In the genomic region with DNA sequence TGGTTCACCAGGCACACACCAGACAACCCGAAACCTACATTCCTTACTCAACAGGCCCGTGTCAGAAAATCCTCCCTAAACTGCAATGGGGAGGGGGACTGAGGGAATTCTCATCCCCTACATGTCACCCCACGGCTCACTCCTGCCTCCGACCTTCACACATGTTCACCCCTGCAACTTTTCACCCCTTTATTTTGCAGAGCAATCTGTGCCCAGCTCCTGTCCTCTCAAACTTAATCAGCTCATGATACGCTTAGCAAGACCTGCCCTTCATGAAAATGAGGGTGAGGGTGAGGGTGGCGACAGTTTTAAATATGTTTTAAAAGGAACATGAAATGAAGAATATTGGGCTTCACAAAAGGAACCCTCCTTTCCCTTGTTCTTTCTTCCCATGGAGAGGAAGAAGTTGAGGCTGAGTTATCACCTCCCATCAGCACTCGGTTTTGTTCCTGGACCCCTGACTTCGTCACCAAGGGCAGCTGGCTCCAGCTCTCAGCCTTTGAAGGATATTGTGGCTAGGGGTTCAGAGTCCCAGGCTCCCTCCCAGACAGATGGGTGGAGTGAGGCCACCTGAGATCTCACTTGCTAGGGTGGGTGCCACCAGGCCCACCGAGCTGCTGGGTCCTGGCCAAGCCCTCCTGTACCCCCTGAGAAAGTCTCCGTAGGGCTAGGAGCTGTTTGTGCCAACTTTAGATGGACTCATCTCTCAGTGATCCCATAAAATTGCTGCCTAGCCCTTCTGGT, we compare ENCODE assay signal across 7 cellular contexts. TPM values are rescaled to one million over a fixed set of nuclear protein-coding genes. Genes with fewer than 3 reads are reported as not detected.
A peak's percentile ranks its signal among the peaks of the same experiment; 100 is the strongest.
DNase-seq lines count a peak whose midpoint lies in the region; ATAC-seq, FAIRE-seq and TF ChIP-seq lines count a peak whose summit lies in the region.

No MANE protein-coding gene starts in this region.

- H3K9me3 ChIP-seq in ES-I3 (ENCODE audit: control insufficient read depth, insufficient read depth, low read length) (no peaks in the 10 kb centered on the region), IMR-90 (ENCODE audit: control insufficient read depth, insufficient read depth, low read length) (no peaks in the 10 kb centered on the region; the same call in 1 of the 2 replicates), small intestine (ENCODE audit: control insufficient read depth, low read depth) (no peaks in the 10 kb centered on the region)
- no peaks in the 10 kb centered on the region for H3K9me3 ChIP-seq in effector memory CD4-positive, alpha-beta T cell (ENCODE audit: control insufficient read depth, low read length)

- H2BK5ac ChIP-seq in IMR-90 (ENCODE audit: low read depth, low read length, poor library complexity, severe bottlenecking) = no peak overlapping the region

- no peak overlapping the region for H2BK15ac ChIP-seq in IMR-90 (ENCODE audit: low read depth, low read length)

- no peak for DNase-seq in IMR-90
- DNase-seq in effector memory CD4-positive, alpha-beta T cell = no peak
- no peak for DNase-seq in small intestine
- DNase-seq in OCI-M2 (lab: John Stamatoyannopoulos, UW; ENCODE audit: unreplicated experiment) = no peak
- DNase-seq in NCI-H524 treated with DMSO at 0.1 percent for 48 hours (lab: John Stamatoyannopoulos, UW) = no peak
- DNase-seq in A172 (ENCODE audit: low spot score) = no peak

- no peak overlapping the region for H3K4me2 ChIP-seq in IMR-90 (ENCODE audit: low read depth, low read length)

- H3K27ac ChIP-seq in IMR-90 (ENCODE audit: insufficient read depth, low read length) = no peak overlapping the region
- H3K27ac ChIP-seq in effector memory CD4-positive, alpha-beta T cell (ENCODE audit: insufficient read depth, low read length, poor library complexity, severe bottlenecking) = peak overlapping the region; percentile 80
- H3K27ac ChIP-seq in small intestine (ENCODE audit: low read depth in 1 of 2, low read length in 1 of 2) = peak overlapping the region; percentile 14 to 65

- no peak overlapping the region for H2AK5ac ChIP-seq in IMR-90 (ENCODE audit: low read depth, low read length)

- H4K91ac ChIP-seq in IMR-90 (ENCODE audit: insufficient read depth, low read depth, low read length) = no peak overlapping the region

- H3K4me3 ChIP-seq in IMR-90 (ENCODE audit: insufficient read depth, low read depth, low read length) (no peak overlapping the region), small intestine (ENCODE audit: low read depth in 1 of 2, low read length in 2 of 2) (no peak overlapping the region)
- H3K4me3 ChIP-seq in effector memory CD4-positive, alpha-beta T cell (ENCODE audit: insufficient read depth, low read depth, low read length, poor library complexity, severe bottlenecking) = peak overlapping the region; percentile 49

- FAIRE-seq in small intestine (lab: Jason Lieb, UNC) = no peak

- 62% methylated on average over 2 of the region's 10 CpGs; no CpG with 5 or more reads in 1 of the 2 experiments for WGBS in IMR-90 (ENCODE audit: extremely low coverage in 2 of 2, insufficient read length in 1 of 2), 2 experiments
- WGBS in small intestine, 3 donors = 71 to 73% (median 72%) methylated on average over 10 of the region's 10 CpGs

- no peaks in the 10 kb centered on the region for H3K79me1 ChIP-seq in IMR-90 (ENCODE audit: low read depth in 1 of 2, low read length in 2 of 2)

- POLR2A ChIA-PET in IMR-90 (lab: Charles Lee; ENCODE audit: unreplicated experiment) = no interaction called here

- CTCF ChIA-PET in IMR-90 (lab: Yijun Ruan, JAX) = no interaction called here

- H2BK120ac ChIP-seq in IMR-90 (ENCODE audit: low read depth, low read length) = no peak overlapping the region

- H4K8ac ChIP-seq in IMR-90 (ENCODE audit: low read depth in 2 of 2, low read length in 2 of 2) = no peak overlapping the region

- no peaks in the 10 kb centered on the region; the same call in 1 of the 2 replicates for H3K27me3 ChIP-seq in IMR-90 (ENCODE audit: control insufficient read depth, insufficient read depth, low read length)
- H3K27me3 ChIP-seq in effector memory CD4-positive, alpha-beta T cell (replicated peaks; ENCODE audit: control insufficient read depth, insufficient read depth, low read length, poor library complexity, severe bottlenecking) = no peaks in the 10 kb centered on the region
- H3K27me3 ChIP-seq in small intestine (ENCODE audit: control insufficient read depth in 2 of 2, insufficient read depth in 2 of 2, low read length in 2 of 2) = no peaks in the 10 kb centered on the region

- BruUV-seq in IMR-90 (replicated peaks; lab: Mats Ljungman, UMichigan) = no TSS peak

- peak overlapping the region; percentile 34 for H2AFZ ChIP-seq in IMR-90 (replicated peaks; ENCODE audit: low read length, poor library complexity)

- no peak for ATAC-seq in IMR-90 (ENCODE audit: low read depth)

- no peaks in the 10 kb centered on the region for H3K36me3 ChIP-seq in ES-I3 (ENCODE audit: insufficient read depth, low read length)
- H3K36me3 ChIP-seq in IMR-90 (ENCODE audit: control insufficient read depth, insufficient read depth, low read length) = no peaks in the 10 kb centered on the region
- H3K36me3 ChIP-seq in effector memory CD4-positive, alpha-beta T cell (ENCODE audit: control insufficient read depth, insufficient read depth, low read length) = peaks cover 13% of the 10 kb centered on the region
- H3K36me3 ChIP-seq in small intestine (ENCODE audit: control insufficient read depth in 2 of 2, insufficient read depth in 2 of 2, low read length in 2 of 2) = no peaks in the 10 kb centered on the region

- no peak for TF ChIP-seq CTCF in IMR-90 (conservative IDR thresholded peaks at IDR 0.05; ENCODE audit: low read depth, low read length)

- in situ Hi-C loops in IMR-90 (cut with MboI; ENCODE audit: low sequenced_read_pairs) = no loop called here

- H4K5ac ChIP-seq in IMR-90 (ENCODE audit: low read depth, low read length) = no peak overlapping the region

- H4K20me1 ChIP-seq in IMR-90 (ENCODE audit: insufficient read depth, low read length) = no peaks in the 10 kb centered on the region

- no peak overlapping the region for H3K56ac ChIP-seq in IMR-90 (ENCODE audit: extremely low read depth, insufficient read depth, low read length)

- dilution Hi-C loops in IMR-90 (cut with HindIII; ENCODE audit: low sequenced_read_pairs, unreplicated experiment) = no loop called here

- no peaks in the 10 kb centered on the region; the same call in 1 of the 2 replicates for H3K4me1 ChIP-seq in ES-I3 (ENCODE audit: insufficient read depth, low read length)
- peaks cover 4% of the 10 kb centered on the region for H3K4me1 ChIP-seq in IMR-90 (ENCODE audit: control insufficient read depth, insufficient read depth, low read length)
- H3K4me1 ChIP-seq in effector memory CD4-positive, alpha-beta T cell (ENCODE audit: control insufficient read depth, insufficient read depth, low read length, poor library complexity, severe bottlenecking) = peaks cover 28% of the 10 kb centered on the region
- H3K4me1 ChIP-seq in small intestine (ENCODE audit: control insufficient read depth in 2 of 2, insufficient read depth in 1 of 2, low read depth in 1 of 2, low read length in 1 of 2) = peaks cover 8 to 21% of the 10 kb centered on the region in 2 donors

- H3K18ac ChIP-seq in IMR-90 (ENCODE audit: low read depth, low read length) = no peak overlapping the region

- H2AK9ac ChIP-seq in IMR-90 (replicated peaks; ENCODE audit: low read depth, low read length, poor library complexity) = no peak overlapping the region

- H3K4ac ChIP-seq in IMR-90 (ENCODE audit: low read depth, low read length) = no peak overlapping the region

- no peak for TF ChIP-seq RAD21 in IMR-90 (IDR thresholded peaks at IDR 0.05; ENCODE audit: low read length)

- H3K14ac ChIP-seq in IMR-90 (replicated peaks; ENCODE audit: low read depth, low read length) = no peak overlapping the region

- intact Hi-C loops in IMR-90 (cut with micrococcal nuclease) = no loop called here

- no peak overlapping the region for H2BK20ac ChIP-seq in IMR-90 (ENCODE audit: low read depth, low read length)

- H3K23ac ChIP-seq in IMR-90 (ENCODE audit: low read depth, low read length) = no peak overlapping the region

- H3K9ac ChIP-seq in ES-I3 (ENCODE audit: low read depth, low read length) (peak overlapping the region; percentile 73; the same call in 1 of the 2 replicates), IMR-90 (ENCODE audit: low read depth, low read length) (no peak overlapping the region)

- no peaks in the 10 kb centered on the region for H3K9me1 ChIP-seq in IMR-90 (ENCODE audit: insufficient read depth, low read length)

- TF ChIP-seq POLR2A in IMR-90 (IDR thresholded peaks at IDR 0.05; ENCODE audit: low read depth, low read length) = no peak

TF ChIP-seq in IMR-90, 13 proteins besides CTCF, POLR2A, EP300 and RAD21:
- TF ChIP-seq NFE2L2 (IDR thresholded peaks at IDR 0.05; ENCODE audit: low read depth, low read length) = no peak

RNA-seq across cellular contexts. Expression of gene MX2, which starts 6.7 kb away (rescaled TPM):
- 0.54 and 0.56 TPM in 2 replicates for total RNA-seq in IMR-90 (2012; rRNA removed)
- polyA plus RNA-seq in IMR-90 (2012; rRNA removed) (0.43 and 0.53 TPM in 2 replicates), small intestine (1 to 10 TPM; 4.0 to 9.1 (median 5.9) TPM)
- 0.22 TPM in 1 of 2 replicates, not detected in the other for polyA plus RNA-seq in IMR-90 (2012; cell fraction: cytosol; rRNA removed)
- 0.45 and 1.1 TPM in 2 replicates for polyA plus RNA-seq in IMR-90 (2012; cell fraction: nucleus; rRNA removed; ENCODE audit: low replicate concordance)
- total RNA-seq in A172 (2014; rRNA removed; shearing (Covaris generic)) = 9.7 and 13.2 TPM in 2 replicates

RNA-seq across cellular contexts. Expression of gene FAM3B, which starts 51.9 kb away (rescaled TPM):
- not detected in 2 replicates for total RNA-seq in IMR-90 (2012; rRNA removed)
- polyA plus RNA-seq in IMR-90 (2012; rRNA removed) (not detected in 2 replicates), small intestine (100 to 1,000 TPM; 128 to 379 (median 329) TPM)
- not detected in 2 replicates for polyA plus RNA-seq in IMR-90 (2012; cell fraction: cytosol; rRNA removed)
- polyA plus RNA-seq in IMR-90 (2012; cell fraction: nucleus; rRNA removed; ENCODE audit: low replicate concordance) = not detected in 2 replicates
- total RNA-seq in A172 (2014; rRNA removed; shearing (Covaris generic)) = not detected in 2 replicates

RNA-seq across cellular contexts. Expression of gene MX1, which starts 57.5 kb away (rescaled TPM):
- 1.9 and 2.5 TPM in 2 replicates for total RNA-seq in IMR-90 (2012; rRNA removed)
- polyA plus RNA-seq in IMR-90 (2012; rRNA removed) (0.56 and 1.0 TPM in 2 replicates), small intestine (10 to 100 TPM; 36.0 to 64.9 (median 37.6) TPM)
- 0.53 and 0.63 TPM in 2 replicates for polyA plus RNA-seq in IMR-90 (2012; cell fraction: cytosol; rRNA removed)
- polyA plus RNA-seq in IMR-90 (2012; cell fraction: nucleus; rRNA removed; ENCODE audit: low replicate concordance) = 2.0 and 4.9 TPM in 2 replicates
- total RNA-seq in A172 (2014; rRNA removed; shearing (Covaris generic)) = 10.1 and 11.4 TPM in 2 replicates
